Comparison of ENCODE assay signal across 8 cellular contexts in the genomic region with DNA sequence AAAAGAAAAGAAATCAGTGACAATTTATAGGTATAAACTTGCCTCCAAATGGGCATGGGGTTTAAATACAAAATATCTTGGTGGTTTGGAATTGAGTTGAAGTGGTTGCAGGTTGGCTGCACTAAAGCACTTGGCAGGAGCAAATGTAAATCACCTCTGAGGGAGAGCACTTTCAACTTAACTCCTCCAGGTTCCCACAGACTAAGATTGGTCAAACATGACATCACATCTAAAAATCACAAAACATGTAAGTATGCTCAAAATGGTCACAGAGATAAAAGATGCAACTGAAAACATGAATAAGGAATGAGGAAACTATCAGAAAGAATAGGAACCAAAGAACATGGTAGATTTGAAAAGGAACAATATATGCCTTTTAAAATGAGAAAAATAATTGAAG. TPM values are rescaled to one million over a fixed set of nuclear protein-coding genes. Genes with fewer than 3 reads are reported as not detected.
"Had no signal": no experiment of that assay in that cellular context is flagged by ENCODE, and none has a peak within 500 bp of the region (broad histone marks: within the 10 kb centered on the region; RNA-seq: fewer than 3 reads in every experiment).

No MANE protein-coding gene starts in this region.

- H2AFZ ChIP-seq: GM23338 had no signal

- DNase-seq: H9, HCEC 1CT, HFFc6, IMR-90, KG1 had no signal

- H3K4me3 ChIP-seq: GM23338, K562 had no signal

- ATAC-seq: GM23338, K562 had no signal

- H3K4me2 ChIP-seq: GM23338 had no signal

RNA-seq across cellular contexts. Expression of gene SHANK3, which starts 12.3 kb away (rescaled TPM):
- total RNA-seq: HT-29 had no signal

RNA-seq across cellular contexts. Expression of gene MAPK8IP2, which starts 59.7 kb away (rescaled TPM):
- total RNA-seq: HT-29 had no signal
